In genomic region chr13:95565758-95566157, GRCh38 we compare ENCODE assay signal across 13 cellular contexts. TPM values are rescaled to one million over a fixed set of nuclear protein-coding genes. Genes with fewer than 3 reads are reported as not detected.
"Had no signal": no experiment of that assay in that cellular context is flagged by ENCODE, and none has a peak within 500 bp of the region (broad histone marks: within the 10 kb centered on the region; RNA-seq: fewer than 3 reads in every experiment).

No MANE protein-coding gene starts in this region.

RNA-seq across cellular contexts. Expression of gene CLDN10, which starts 13.2 kb away (rescaled TPM):
- total RNA-seq: activated B cell treated with CpG ODN at 0.5 μM for 24 hours; activated CD4-positive, alpha-beta memory T cell treated with anti-CD3 and anti-CD28 coated beads for 36 hours; activated CD4-positive, alpha-beta memory T cell treated with anti-CD3 and anti-CD28 coated beads, Interleukin-2, amount 10 ng/mL, durations not matched to agents 7 days and 5 days; activated CD4-positive, alpha-beta T cell treated with anti-CD3 and anti-CD28 coated beads for 36 hours; activated CD4-positive, alpha-beta T cell treated with anti-CD3 and anti-CD28 coated beads, Interleukin-2, amount 10 ng/mL, durations not matched to agents 24 days and 14 days; activated CD4-positive, alpha-beta T cell treated with anti-CD3 and anti-CD28 coated beads, Interleukin-2, amount 10 ng/mL, durations not matched to agents 7 days and 5 days; activated CD8-positive, alpha-beta memory T cell treated with anti-CD3 and anti-CD28 coated beads for 36 hours; activated CD8-positive, alpha-beta memory T cell treated with anti-CD3 and anti-CD28 coated beads, Interleukin-2, amount 10 ng/mL, durations not matched to agents 7 days and 5 days; activated CD8-positive, alpha-beta T cell treated with anti-CD3 and anti-CD28 coated beads for 36 hours; activated CD8-positive, alpha-beta T cell treated with anti-CD3 and anti-CD28 coated beads, Interleukin-2, amount 10 ng/mL, durations not matched to agents 7 days and 5 days; T-helper 1 cell treated with Interleukin-12 subunit alpha and Interleukin-12 subunit beta and Interleukin-4 antibody, amounts not matched to agents 30 ng/mL and 1 ng/mL, for 36 hours; T-helper 17 cell; T-helper 2 cell treated with Interferon-gamma antibody and Interleukin-4, amounts not matched to agents 100 ng/mL and 5 ng/mL, for 36 hours had no signal
